ENCODE assay signal across 17 cellular contexts in genomic region chr19:39339636-39340035, GRCh38. TPM values are rescaled to one million over a fixed set of nuclear protein-coding genes. Genes with fewer than 3 reads are reported as not detected.
DNase-seq lines count a peak whose midpoint lies in the region; ATAC-seq and TF ChIP-seq lines count a peak whose summit lies in the region.
"Had no signal": no experiment of that assay in that cellular context is flagged by ENCODE, and none has a peak within 500 bp of the region (broad histone marks: within the 10 kb centered on the region; RNA-seq: fewer than 3 reads in every experiment).

No MANE protein-coding gene starts in this region.

- peaks cover 0 to 6% (median 4%) of the 10 kb centered on the region in 3 donors for H3K27me3 Mint-ChIP-seq in CD14-positive monocyte (ENCODE audit: low read depth in 3 of 3)
- no peaks in the 10 kb centered on the region for H3K27me3 Mint-ChIP-seq in activated CD4-positive, alpha-beta memory T cell treated with anti-CD3 and anti-CD28 coated beads for 36 hours

- no peak overlapping the region for H3K18ac ChIP-seq in mesenchymal stem cell (ENCODE audit: low read depth in 1 of 2, low read length in 2 of 2)

- H3K4me2 ChIP-seq in DND-41 (ENCODE audit: insufficient read depth, low read length) = peak overlapping the region; percentile 87
- no peak overlapping the region for H3K4me2 ChIP-seq in mesenchymal stem cell (ENCODE audit: low read length, poor library complexity, severe bottlenecking)

- H3K36me3 ChIP-seq in DND-41 (ENCODE audit: insufficient read depth, low read length) (peaks cover 2% of the 10 kb centered on the region), mesenchymal stem cell (ENCODE audit: control insufficient read depth in 1 of 2, insufficient read depth in 2 of 2, low read depth in 1 of 2, low read length in 2 of 2) (peaks cover 0 to 6% of the 10 kb centered on the region in 2 experiments)

- intact Hi-C loops in CD14-positive monocyte (cut with micrococcal nuclease) = loop anchor here (2.0 to 10.0 kb wide), 6 partner anchors 53 to 495 kb away; partner anchors contain the start of genes DYRK1B (in 1 of the 2), EID2B (in 1 of the 2), MED29 (in 1 of the 2) and PAF1 (in 1 of the 2)
- intact Hi-C loops in activated CD4-positive, alpha-beta memory T cell treated with anti-CD3 and anti-CD28 coated beads for 36 hours (cut with micrococcal nuclease) = loop anchor here (5.0 to 10.0 kb wide), 4 partner anchors 193 to 487 kb away; partner anchors contain the start of genes EID2B and PAK4

- peak overlapping the region; percentile 92 to 99 (median 95) for H3K27ac Mint-ChIP-seq in CD14-positive monocyte
- peak overlapping the region; percentile 91 for H3K27ac Mint-ChIP-seq in activated CD4-positive, alpha-beta memory T cell treated with anti-CD3 and anti-CD28 coated beads for 36 hours

- no peak overlapping the region for H2BK12ac ChIP-seq in mesenchymal stem cell (ENCODE audit: low read length in 2 of 2)

- H3K4me3 Mint-ChIP-seq in CD14-positive monocyte = no peak overlapping the region
- no peak overlapping the region for H3K4me3 Mint-ChIP-seq in activated CD4-positive, alpha-beta memory T cell treated with anti-CD3 and anti-CD28 coated beads for 36 hours

- no peak overlapping the region for H3K23ac ChIP-seq in mesenchymal stem cell (ENCODE audit: low read length in 2 of 2)

- no peak overlapping the region for H4K8ac ChIP-seq in mesenchymal stem cell (ENCODE audit: low read length)

- H3K9ac ChIP-seq in DND-41 (ENCODE audit: low read depth, low read length) (peak overlapping the region; percentile 88; the same call in 1 of the 2 replicates), mesenchymal stem cell (ENCODE audit: low read length) (peak overlapping the region; percentile 30)
- H3K9ac ChIP-seq: SK-N-SH had no signal

- H3K4me3 ChIP-seq in DND-41 (ENCODE audit: low read depth in 1 of 2, low read length in 2 of 2) (peak overlapping the region in 1 of 2 experiments; percentile 83; a peak in 1 of 4 replicates), mesenchymal stem cell (ENCODE audit: insufficient read depth in 1 of 2, low read depth in 1 of 2, low read length in 2 of 2) (no peak overlapping the region)
- H3K4me3 ChIP-seq: body of pancreas, smooth muscle cell had no signal

- H4K91ac ChIP-seq in mesenchymal stem cell (ENCODE audit: low read length) = no peak overlapping the region

- no peak overlapping the region for H2BK15ac ChIP-seq in mesenchymal stem cell (ENCODE audit: low read depth, poor library complexity, severe bottlenecking)

- POLR2A ChIA-PET in activated CD4-positive, alpha-beta memory T cell treated with anti-CD3 and anti-CD28 coated beads for 36 hours (lab: Charles Lee) = interaction anchor here (0.9 kb wide), 1 partner anchor 96 kb away, joined by 3 read pairs; the partner anchor contains the start of gene RPS16

- peaks cover 17% of the 10 kb centered on the region for H4K20me1 ChIP-seq in DND-41 (ENCODE audit: insufficient read depth, low read length)

- H3K4me1 ChIP-seq in DND-41 (ENCODE audit: insufficient read depth, low read length) (peaks cover 50% of the 10 kb centered on the region), mesenchymal stem cell (ENCODE audit: control insufficient read depth, insufficient read depth, low read depth, low read length) (peaks cover 10% of the 10 kb centered on the region)

- H3K4ac ChIP-seq in mesenchymal stem cell (ENCODE audit: low read depth in 1 of 2, low read length in 2 of 2) = no peak overlapping the region

- no peak overlapping the region for H2BK5ac ChIP-seq in mesenchymal stem cell (ENCODE audit: low read depth, low read length, poor library complexity, severe bottlenecking)

- peaks cover 16% of the 10 kb centered on the region for H3K79me1 ChIP-seq in mesenchymal stem cell (replicated peaks; ENCODE audit: low read length, poor library complexity, severe bottlenecking)

- WGBS in mesenchymal stem cell = 98% methylated on average over 4 of the region's 4 CpGs

- TF ChIP-seq CTCF in CD14-positive monocyte (IDR thresholded peaks at IDR 0.05) = no peak
- TF ChIP-seq CTCF in DND-41 (IDR thresholded peaks at IDR 0.05; ENCODE audit: borderline replicate concordance, extremely low read depth, low read length, poor library complexity, severe bottlenecking) = no peak

- peaks cover 62% of the 10 kb centered on the region for H3K4me1 Mint-ChIP-seq in CD14-positive monocyte
- peaks cover 61% of the 10 kb centered on the region for H3K4me1 Mint-ChIP-seq in activated CD4-positive, alpha-beta memory T cell treated with anti-CD3 and anti-CD28 coated beads for 36 hours (ENCODE audit: low read depth)

- H3K27me3 ChIP-seq in DND-41 (ENCODE audit: insufficient read depth, low read length, poor library complexity) (no peaks in the 10 kb centered on the region), mesenchymal stem cell (ENCODE audit: control insufficient read depth in 1 of 2, insufficient read depth in 1 of 2, low read length in 2 of 2) (peaks cover 0 to 3% of the 10 kb centered on the region in 2 experiments)
- H3K27me3 ChIP-seq: body of pancreas, heart right ventricle had no signal

- peak overlapping the region; percentile 61 for H3K27ac ChIP-seq in DND-41 (ENCODE audit: low read length)
- H3K27ac ChIP-seq in mesenchymal stem cell (ENCODE audit: low read length, poor library complexity, severe bottlenecking) = no peak overlapping the region
- H3K27ac ChIP-seq in caudate nucleus (ENCODE audit: low read depth, low read length) = no peak overlapping the region
- H3K27ac ChIP-seq: body of pancreas, WERI-Rb-1 had no signal

- H3K79me2 ChIP-seq in DND-41 (ENCODE audit: insufficient read depth, low read length) = peaks cover 54% of the 10 kb centered on the region

- no peak overlapping the region for H3K14ac ChIP-seq in mesenchymal stem cell (ENCODE audit: low read length in 2 of 2)

- H3K9me3 ChIP-seq in DND-41 (ENCODE audit: insufficient read depth, low read length, severe bottlenecking) = no peaks in the 10 kb centered on the region
- H3K9me3 ChIP-seq in mesenchymal stem cell (ENCODE audit: control insufficient read depth, low read length) = no peaks in the 10 kb centered on the region
- H3K9me3 ChIP-seq: body of pancreas, heart right ventricle, SK-N-SH had no signal

- no peak overlapping the region for H2BK120ac ChIP-seq in mesenchymal stem cell (ENCODE audit: low read depth, low read length)

- H2AK5ac ChIP-seq in mesenchymal stem cell (ENCODE audit: low read length, severe bottlenecking) = no peak overlapping the region

- CTCF ChIA-PET in activated CD4-positive, alpha-beta memory T cell treated with anti-CD3 and anti-CD28 coated beads for 36 hours (lab: Charles Lee) = interaction anchor here (0.9 kb wide), 1 partner anchor 266 kb away, joined by 3 read pairs; no protein-coding TSS in a partner anchor

- H3K9me3 Mint-ChIP-seq in CD14-positive monocyte = peaks cover 0 to 8% (median 6%) of the 10 kb centered on the region in 7 donors
- no peaks in the 10 kb centered on the region for H3K9me3 Mint-ChIP-seq in activated CD4-positive, alpha-beta memory T cell treated with anti-CD3 and anti-CD28 coated beads for 36 hours
- H3K9me3 Mint-ChIP-seq: mesothelial cell of epicardium had no signal

- peaks cover 11 to 12% of the 10 kb centered on the region in 2 donors for H3K36me3 Mint-ChIP-seq in CD14-positive monocyte
- peaks cover 17% of the 10 kb centered on the region for H3K36me3 Mint-ChIP-seq in activated CD4-positive, alpha-beta memory T cell treated with anti-CD3 and anti-CD28 coated beads for 36 hours
- H3K36me3 Mint-ChIP-seq: mesothelial cell of epicardium had no signal

- no peak overlapping the region for H2AFZ ChIP-seq in DND-41 (ENCODE audit: low read depth, low read length)
- no peak overlapping the region for H2AFZ ChIP-seq in mesenchymal stem cell (ENCODE audit: low read depth, low read length)

- DNase-seq in CD14-positive monocyte (ENCODE audit: low spot score) = no peak
- DNase-seq in DND-41 = no peak
- DNase-seq in activated CD4-positive, alpha-beta memory T cell treated with anti-CD3 and anti-CD28 coated beads for 36 hours = no peak
- DNase-seq in mesenchymal stem cell = no peak
- DNase-seq in midbrain (lab: John Stamatoyannopoulos, UW) = no peak
- no peak for DNase-seq in NCI-H510A treated with DMSO at 0.1 percent for 48 hours (lab: John Stamatoyannopoulos, UW)
- DNase-seq in caudate nucleus (lab: John Stamatoyannopoulos, UW) = no peak
- DNase-seq: body of pancreas, heart right ventricle, NCI-H187 treated with DMSO at 0.1 percent for 48 hours, NCI-H524, SK-N-SH, WERI-Rb-1 had no signal

- no peak for ATAC-seq in DND-41 (ENCODE audit: insufficient read depth, low read depth)
- ATAC-seq: body of pancreas, heart right ventricle had no signal

RNA-seq across cellular contexts. Expression of gene SAMD4B, which starts 2.6 kb away (rescaled TPM):
- 1 to 10 TPM; 4.5 to 5.6 TPM for polyA plus RNA-seq in CD14-positive monocyte
- 10 to 100 TPM; 49.4 to 51.3 TPM for total RNA-seq in activated CD4-positive, alpha-beta memory T cell treated with anti-CD3 and anti-CD28 coated beads for 36 hours
- 109 TPM for polyA plus RNA-seq in mesenchymal stem cell (2013, experiment 1 of 2)
- polyA plus RNA-seq in mesenchymal stem cell (2013, experiment 2 of 2) = 107 TPM

RNA-seq across cellular contexts. Expression of gene GMFG, which starts 3.8 kb away (rescaled TPM):
- polyA plus RNA-seq in CD14-positive monocyte = 1,000 to 10,000 TPM; 1,536 to 1,874 TPM
- 100 to 1,000 TPM; 393 to 415 TPM for total RNA-seq in activated CD4-positive, alpha-beta memory T cell treated with anti-CD3 and anti-CD28 coated beads for 36 hours
- polyA plus RNA-seq in mesenchymal stem cell (2013, experiment 1 of 2) = 17.1 TPM
- 18.1 TPM for polyA plus RNA-seq in mesenchymal stem cell (2013, experiment 2 of 2)
- total RNA-seq: kidney epithelial cell, mesothelial cell of epicardium, smooth muscle cell had no signal

RNA-seq across cellular contexts. Expression of gene LRFN1, which starts 19.0 kb away (rescaled TPM):
- 1 to 10 TPM; 1.1 to 1.9 TPM for polyA plus RNA-seq in CD14-positive monocyte
- 1 to 10 TPM; 6.4 to 6.5 TPM for total RNA-seq in activated CD4-positive, alpha-beta memory T cell treated with anti-CD3 and anti-CD28 coated beads for 36 hours
- polyA plus RNA-seq in mesenchymal stem cell (2013, experiment 1 of 2) = 0.51 TPM
- polyA plus RNA-seq in mesenchymal stem cell (2013, experiment 2 of 2) = 0.60 TPM

RNA-seq across cellular contexts. Expression of gene IFNL1, which starts 43.4 kb away (rescaled TPM):
- not detected for polyA plus RNA-seq in CD14-positive monocyte
- 1 to 10 TPM; 1.2 to 1.6 TPM for total RNA-seq in activated CD4-positive, alpha-beta memory T cell treated with anti-CD3 and anti-CD28 coated beads for 36 hours
- polyA plus RNA-seq in mesenchymal stem cell (2013, experiment 1 of 2) = not detected
- not detected for polyA plus RNA-seq in mesenchymal stem cell (2013, experiment 2 of 2)
- total RNA-seq: body of pancreas, fibroblast of lung, heart right ventricle, kidney epithelial cell, mesothelial cell of epicardium, smooth muscle cell had no signal
- polyA plus RNA-seq: fibroblast of lung, heart right ventricle, SK-N-SH, smooth muscle cell had no signal

RNA-seq across cellular contexts. Expression of gene PAF1, which starts 51.3 kb away (rescaled TPM):
- polyA plus RNA-seq in CD14-positive monocyte = 10 to 100 TPM; 22.7 to 25.2 TPM
- 10 to 100 TPM; 41.6 to 43.8 TPM for total RNA-seq in activated CD4-positive, alpha-beta memory T cell treated with anti-CD3 and anti-CD28 coated beads for 36 hours
- polyA plus RNA-seq in mesenchymal stem cell (2013, experiment 1 of 2) = 45.4 TPM
- polyA plus RNA-seq in mesenchymal stem cell (2013, experiment 2 of 2) = 45.0 TPM
